ENCODE assay signal across 12 cellular contexts in genomic region chr1:226202666-226203065, GRCh38. TPM values are rescaled to one million over a fixed set of nuclear protein-coding genes. Genes with fewer than 3 reads are reported as not detected.
"Had no signal": no experiment of that assay in that cellular context is flagged by ENCODE, and none has a peak within 500 bp of the region (broad histone marks: within the 10 kb centered on the region; RNA-seq: fewer than 3 reads in every experiment).

No MANE protein-coding gene starts in this region.

RNA-seq across cellular contexts. Expression of gene MIXL1, which starts 20.8 kb away (rescaled TPM):
- total RNA-seq: activated CD4-positive, alpha-beta memory T cell treated with anti-CD3 and anti-CD28 coated beads for 36 hours; activated CD4-positive, alpha-beta T cell treated with anti-CD3 and anti-CD28 coated beads, Interleukin-2, amount 10 ng/mL, durations not matched to agents 24 days and 14 days; activated naive CD4-positive, alpha-beta T cell treated with anti-CD3 and anti-CD28 coated beads for 36 hours; activated T-cell treated with anti-CD3 and anti-CD28 coated beads, Interleukin-2, amount 50 U/mL, for 4 hours; activated T-cell treated with anti-CD3 and anti-CD28 coated beads, Interleukin-2, amount 50 U/mL, for 72 hours; activated T-helper 1 cell treated with anti-CD3 and anti-CD28 coated beads, Interleukin-12 subunit alpha, Interleukin-12 subunit beta, Interleukin-2, Interleukin-4 antibody, amounts not matched to agents 30 ng/mL and 10 ng/mL and 1 ng/mL, durations not matched to agents 14 hours and 24 hours and 36 hours; adrenal gland; body of pancreas; breast epithelium; T-helper 17 cell; T-helper 2 cell treated with Interferon-gamma antibody and Interleukin-4, amounts not matched to agents 100 ng/mL and 5 ng/mL, for 36 hours had no signal
- polyA plus RNA-seq: aorta had no signal
